In the genomic region with DNA sequence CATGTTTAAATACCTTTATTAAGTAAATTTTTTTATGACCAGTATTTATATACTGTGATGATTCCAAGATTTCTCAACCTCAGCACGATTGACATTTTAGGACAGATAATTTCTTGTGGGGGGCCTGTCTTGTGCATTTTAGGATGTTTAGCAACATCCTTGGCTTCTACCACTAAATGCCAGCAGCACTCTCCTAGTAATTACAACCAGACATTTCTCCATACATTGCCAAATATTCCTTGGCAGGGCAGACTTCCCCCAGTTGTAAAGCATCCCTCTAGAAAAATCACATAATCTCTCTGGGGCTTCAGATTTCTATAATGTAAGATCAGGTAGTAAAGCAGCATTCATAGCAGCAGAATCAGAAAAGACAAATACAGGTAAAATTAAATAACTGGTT, we compare ENCODE assay signal across 25 cellular contexts.
"Had no signal": no experiment of that assay in that cellular context is flagged by ENCODE, and none has a peak within 500 bp of the region (broad histone marks: within the 10 kb centered on the region; RNA-seq: fewer than 3 reads in every experiment).

No MANE protein-coding gene starts in this region.

- H3K4me3 ChIP-seq: esophagus squamous epithelium, gastroesophageal sphincter, hepatocyte, left ventricle myocardium inferior, lung, right atrium auricular region, testis, transverse colon had no signal

- ATAC-seq: gastroesophageal sphincter; natural killer cell treated with Interleukin-12 subunit alpha and Interleukin-12 subunit beta and Interleukin-15 and Interleukin-18, amount 100 ng/mL, for 72 hours; stimulated activated naive CD8-positive, alpha-beta T cell treated with anti-CD3 and anti-CD28 coated beads, Interleukin-15, Interleukin-2, amounts not matched to agents 100 U/mL and 50 U/mL, for 24 hours; T-helper 17 cell had no signal

- DNase-seq: activated CD4-positive, alpha-beta T cell treated with anti-CD3 and anti-CD28 coated beads for 48 hours; activated CD4-positive, alpha-beta T cell treated with anti-CD3 and anti-CD28 coated beads, Interleukin-2, amount 50 U/mL, for 48 hours; activated CD8-positive, alpha-beta memory T cell treated with anti-CD3 and anti-CD28 coated beads for 24 hours; activated effector memory CD4-positive, alpha-beta T cell treated with Interleukin-2 at 50 U/mL for 16 hours; activated naive CD4-positive, alpha-beta T cell treated with anti-CD3 and anti-CD28 coated beads, Interleukin-2, amount 10 ng/mL, durations not matched to agents 7 days and 5 days; activated naive CD8-positive, alpha-beta T cell treated with anti-CD3 and anti-CD28 coated beads, Interleukin-2, amount 10 ng/mL, durations not matched to agents 7 days and 5 days; amniotic stem cell; dermis blood vessel endothelial cell; effector CD4-positive, alpha-beta T cell; esophagus squamous epithelium; islet precursor cell; left ventricle myocardium inferior; mesendoderm; stimulated activated CD4-positive, alpha-beta T cell treated with anti-CD3 and anti-CD28 coated beads, Interleukin-4, amount 100 ng/mL, for 1 hour; stimulated activated naive CD8-positive, alpha-beta T cell treated with anti-CD3 and anti-CD28 coated beads, Interleukin-15, Interleukin-2, amounts not matched to agents 100 U/mL and 50 U/mL, for 24 hours; T-helper 17 cell; T1000; testis; transverse colon; WERI-Rb-1 had no signal
